ENCODE assay signal across 8 cellular contexts in the genomic region with DNA sequence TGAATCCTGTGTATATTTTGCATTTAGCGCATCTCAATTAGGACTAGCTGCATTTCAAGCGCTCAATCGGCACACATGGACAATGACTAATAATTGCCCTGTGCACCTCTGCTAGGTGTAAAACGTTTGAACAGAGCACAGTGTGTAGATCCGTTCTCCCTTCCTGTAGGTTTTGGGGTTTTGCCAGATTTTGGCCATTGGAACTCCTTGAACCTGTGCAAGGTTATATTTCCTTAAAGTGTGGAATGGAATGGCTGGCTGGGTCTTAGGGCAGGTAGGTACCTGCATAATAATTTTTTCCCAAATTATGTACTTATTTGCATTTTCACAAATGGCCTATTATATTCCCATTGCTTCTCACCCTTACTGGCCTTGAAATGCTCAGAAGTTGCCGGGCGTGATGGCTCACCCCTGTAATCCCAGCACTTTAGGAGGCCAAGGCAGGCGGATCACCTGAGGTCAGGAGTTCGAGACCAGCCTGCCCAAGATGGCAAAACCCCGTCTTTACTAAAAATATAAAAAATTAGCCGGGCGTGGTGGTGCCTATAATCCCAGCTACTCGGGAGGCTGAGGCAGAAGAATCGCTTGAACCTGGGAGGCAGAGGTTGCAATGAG. TPM values are rescaled to one million over a fixed set of nuclear protein-coding genes. Genes with fewer than 3 reads are reported as not detected.
DNase-seq lines count a peak whose midpoint lies in the region; ATAC-seq and TF ChIP-seq lines count a peak whose summit lies in the region.

No MANE protein-coding gene starts in this region.

- no peak for TF ChIP-seq POLR2A in Peyer's patch (IDR thresholded peaks at IDR 0.05)
- TF ChIP-seq POLR2A in prostate gland (IDR thresholded peaks at IDR 0.05), result no peak

- DNase-seq in NCI-H2029 treated with DMSO at 0.1 percent for 48 hours (lab: John Stamatoyannopoulos, UW), result peak; percentile 28
- no peak for DNase-seq in NCI-H2029 (lab: John Stamatoyannopoulos, UW)
- DNase-seq in Peyer's patch, result no peak
- DNase-seq in prostate gland (ENCODE audit: low spot score), result peak; percentile 22
- no peak for DNase-seq in cortex of kidney (lab: John Stamatoyannopoulos, UW)
- DNase-seq in NCI-H1694 (lab: John Stamatoyannopoulos, UW), result no peak

- no peak for TF ChIP-seq CTCF in Peyer's patch (IDR thresholded peaks at IDR 0.05)
- TF ChIP-seq CTCF in prostate gland (IDR thresholded peaks at IDR 0.05), result no peak

- H3K27ac ChIP-seq in Peyer's patch, result peak overlapping the region; percentile 81 to 92 (median 84)
- H3K27ac ChIP-seq in esophagus (ENCODE audit: low read depth in 2 of 2, low read length in 1 of 2), result peak overlapping the region; percentile 77 to 89
- H3K27ac ChIP-seq in prostate gland, result peak overlapping the region; percentile 84 to 87

- H3K4me3 ChIP-seq in Peyer's patch (peak overlapping the region; percentile 16 to 65 (median 39)), esophagus (ENCODE audit: low read depth in 1 of 2, low read length in 2 of 2) (peak overlapping the region; percentile 9 to 27), prostate gland (peak overlapping the region in 1 of 2 donors; percentile 45)

- H3K27me3 ChIP-seq in Peyer's patch, result no peaks in the 10 kb centered on the region
- no peaks in the 10 kb centered on the region for H3K27me3 ChIP-seq in esophagus (ENCODE audit: control insufficient read depth in 1 of 2, insufficient read depth in 2 of 2, low read length in 2 of 2)
- H3K27me3 ChIP-seq in prostate gland (replicated peaks; ENCODE audit: insufficient read depth), result no peaks in the 10 kb centered on the region

- 40 to 42% methylated on average over 14 of the region's 14 CpGs for WGBS in esophagus, 2 donors
- 52% methylated on average over 14 of the region's 14 CpGs for WGBS in prostate gland

- intact Hi-C loops in prostate gland (cut with DNase I), result no loop called here

- no peaks in the 10 kb centered on the region for H3K36me3 ChIP-seq in Peyer's patch
- H3K36me3 ChIP-seq in esophagus (ENCODE audit: control insufficient read depth in 2 of 2, insufficient read depth in 2 of 2, low read length in 1 of 2), result no peaks in the 10 kb centered on the region
- H3K36me3 ChIP-seq in prostate gland, result no peaks in the 10 kb centered on the region

- ATAC-seq in GM21723 (IDR thresholded peaks at IDR 0.05; ENCODE audit: unreplicated experiment), result no peak

- H3K9me3 ChIP-seq in Peyer's patch (no peaks in the 10 kb centered on the region), esophagus (ENCODE audit: control insufficient read depth in 2 of 2, insufficient read depth in 1 of 2, low read depth in 1 of 2, low read length in 1 of 2) (no peaks in the 10 kb centered on the region), prostate gland (no peaks in the 10 kb centered on the region)

- H3K4me1 ChIP-seq in Peyer's patch (peaks cover 0 to 6% (median 0%) of the 10 kb centered on the region in 4 donors), esophagus (ENCODE audit: control insufficient read depth in 2 of 2, insufficient read depth in 2 of 2, low read length in 1 of 2) (peaks cover 0 to 3% of the 10 kb centered on the region in 2 donors), prostate gland (replicated peaks) (no peaks in the 10 kb centered on the region)

RNA-seq across cellular contexts. Expression of a gene that starts 0.8 kb away (rescaled TPM):
- total RNA-seq in Peyer's patch, result not detected
- not detected for polyA plus RNA-seq in esophagus
- not detected for total RNA-seq in prostate gland

RNA-seq across cellular contexts. Expression of a gene that starts 9.4 kb away (rescaled TPM):
- total RNA-seq in Peyer's patch (not detected), prostate gland (not detected)
- polyA plus RNA-seq in esophagus, result not detected

RNA-seq across cellular contexts. Expression of a gene that starts 18.6 kb away (rescaled TPM):
- 10 to 100 TPM in 1 of 4 donors, 1 to 10 TPM in 3; 7.0 to 23.1 (median 8.1) TPM for total RNA-seq in Peyer's patch
- polyA plus RNA-seq in esophagus, result 1 to 10 TPM; 4.5 to 5.6 TPM
- 10 to 100 TPM; 13.0 to 17.0 TPM for total RNA-seq in prostate gland

Comparison
In these comparisons a context has a peak if more than half of its experiments do, and no peak if none do; other contexts are left out.
1. DNase-seq: peak in NCI-H2029 treated with DMSO at 0.1 percent for 48 hours (single experiment) and prostate gland (single experiment); none in NCI-H2029 (single experiment), Peyer's patch (0 of 3), cortex of kidney (single experiment) and NCI-H1694 (single experiment).
2. Peak in every context shown above with its lines, with median percentiles within 50 percentile points of each other: H3K27ac ChIP-seq.